ENCODE assay signal across 29 cellular contexts in the genomic region with DNA sequence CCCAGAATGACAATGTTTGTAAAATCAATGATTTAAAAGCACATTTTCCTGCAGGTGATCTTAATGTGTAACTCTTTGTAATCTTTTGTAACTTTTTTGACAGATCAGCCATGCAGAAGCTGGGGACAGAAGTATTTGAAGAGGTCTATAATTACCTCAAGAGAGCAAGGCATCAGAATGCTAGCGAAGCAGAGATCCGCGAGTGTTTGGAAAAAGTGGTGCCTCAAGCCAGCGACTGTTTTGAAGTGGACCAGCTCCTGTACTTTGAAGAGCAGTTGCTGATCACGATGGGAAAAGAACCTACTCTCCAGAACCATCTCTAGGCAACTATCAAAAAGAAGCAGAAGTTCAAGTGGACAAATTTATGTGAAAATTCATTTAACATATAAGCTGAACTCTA. TPM values are rescaled to one million over a fixed set of nuclear protein-coding genes. Genes with fewer than 3 reads are reported as not detected.
DNase-seq lines count a peak whose midpoint lies in the region; ATAC-seq, FAIRE-seq and TF ChIP-seq lines count a peak whose summit lies in the region.
"Had no signal": no experiment of that assay in that cellular context is flagged by ENCODE, and none has a peak within 500 bp of the region (broad histone marks: within the 10 kb centered on the region; RNA-seq: fewer than 3 reads in every experiment).

No MANE protein-coding gene starts in this region.

- H3K27me3 ChIP-seq in GM23248 (replicated peaks; ENCODE audit: insufficient read depth), result no peaks in the 10 kb centered on the region
- H3K27me3 ChIP-seq in right cardiac atrium (ENCODE audit: control insufficient read depth, insufficient read depth), result no peaks in the 10 kb centered on the region
- H3K27me3 ChIP-seq in spleen (replicated peaks in 1 of 7), result no peaks in the 10 kb centered on the region
- H3K27me3 ChIP-seq in pancreas, result no peaks in the 10 kb centered on the region
- H3K27me3 ChIP-seq: ascending aorta, uterus had no signal

- no peak for TF ChIP-seq CTCF in A549 (IDR thresholded peaks at IDR 0.05)
- TF ChIP-seq CTCF in spleen (IDR thresholded peaks at IDR 0.05 in 8 of 11, conservative IDR thresholded peaks at IDR 0.05 in 3 of 11), result no peak
- no peak for TF ChIP-seq CTCF in pancreas (IDR thresholded peaks at IDR 0.05)

- H3F3A ChIP-seq in GM23248 (ENCODE audit: insufficient read depth), result peaks cover 27% of the 10 kb centered on the region

- H3K9me3 ChIP-seq in A549 (no peaks in the 10 kb centered on the region), GM23248 (ENCODE audit: low read depth) (no peaks in the 10 kb centered on the region), right cardiac atrium (ENCODE audit: control insufficient read depth, low read length) (peaks cover 2% of the 10 kb centered on the region), spleen (no peaks in the 10 kb centered on the region), pancreas (no peaks in the 10 kb centered on the region)
- H3K9me3 ChIP-seq: ascending aorta, esophagus squamous epithelium, thoracic aorta, uterus had no signal

- in situ Hi-C loops in GM23248 (cut with MboI), result no loop called here

- TF ChIP-seq POLR2A in A549 (IDR thresholded peaks at IDR 0.05; ENCODE audit: low read length), result no peak
- no peak for TF ChIP-seq POLR2A in spleen (IDR thresholded peaks at IDR 0.05)

- no peak for DNase-seq in A549 (ENCODE audit: low read depth in 1 of 2, low spot score in 1 of 2)
- DNase-seq in GM23248, result no peak
- DNase-seq in right cardiac atrium, result peak in 1 of 3 donors; percentile 43
- DNase-seq in spleen, result no peak
- no peak for DNase-seq in Ammon's horn (ENCODE audit: low spot score)
- no peak for DNase-seq in pancreas
- DNase-seq in stimulated activated naive CD4-positive, alpha-beta T cell treated with Interleukin-2 at 50 U/mL for 16 hours (lab: John Stamatoyannopoulos, UW), result no peak
- DNase-seq: activated gamma-delta T cell treated with Interleukin-2 at 50 U/mL for 16 hours; activated naive CD8-positive, alpha-beta T cell treated with anti-CD3 and anti-CD28 coated beads, Interleukin-2, amount 10 ng/mL, durations not matched to agents 7 days and 5 days; activated T-cell treated with anti-CD3 and anti-CD28 coated beads, Interleukin-2, amount 50 U/mL, for 48 hours; caudate nucleus; COR-L47; DMS53; endodermal cell; esophagus squamous epithelium; NCI-H1436 treated with DMSO at 0.1 percent for 48 hours; NCI-H2081 treated with DMSO at 0.1 percent for 48 hours; NCI-H345; RPMI8226; stimulated activated CD8-positive, alpha-beta memory T cell treated with anti-CD3 and anti-CD28 coated beads, Interleukin-4, amount 100 ng/mL, for 48 hours; stimulated activated naive CD8-positive, alpha-beta T cell treated with anti-CD3 and anti-CD28 coated beads, Interleukin-15, amount 100 ng/mL, for 72 hours; uterus had no signal

- ATAC-seq in A549, result no peak
- peak; percentile 58 to 64 for ATAC-seq in right cardiac atrium
- no peak for ATAC-seq in pancreas
- ATAC-seq: stimulated activated naive CD8-positive, alpha-beta T cell treated with anti-CD3 and anti-CD28 coated beads, Interleukin-15, amount 100 ng/mL, for 72 hours had no signal

- H3K4me2 ChIP-seq in A549, result peak overlapping the region; percentile 62
- H3K4me2 ChIP-seq in GM23248 (ENCODE audit: unreplicated experiment), result peak overlapping the region; percentile 73
- H3K4me2 ChIP-seq: KMS-11 had no signal

- FAIRE-seq in A549 (lab: Jason Lieb, UNC), result no peak
- no peak for FAIRE-seq in pancreas (lab: Jason Lieb, UNC)
- FAIRE-seq: G401.6 had no signal

- H3K36me3 ChIP-seq in GM23248 (ENCODE audit: low read depth) (no peaks in the 10 kb centered on the region), spleen (no peaks in the 10 kb centered on the region), pancreas (no peaks in the 10 kb centered on the region)
- H3K36me3 ChIP-seq: ascending aorta, esophagus squamous epithelium, thoracic aorta, uterus had no signal

- POLR2A ChIA-PET in A549 (lab: Yijun Ruan, JAX), result interaction anchor here (1.0 to 2.4 kb wide), 3 partner anchors 12 to 32 kb away, joined by 3 to 10 read pairs (median 4); a partner anchor contains a TSS

- H3K4me1 ChIP-seq in A549 (peaks cover 50% of the 10 kb centered on the region), GM23248 (ENCODE audit: insufficient read depth) (peaks cover 31% of the 10 kb centered on the region), right cardiac atrium (ENCODE audit: control insufficient read depth, insufficient read depth, low read length) (peaks cover 2% of the 10 kb centered on the region), spleen (peaks cover 0 to 16% (median 5%) of the 10 kb centered on the region in 6 donors), pancreas (peaks cover 0 to 10% (median 0%) of the 10 kb centered on the region in 3 donors)
- H3K4me1 ChIP-seq: uterus had no signal

- H3K4me3 ChIP-seq in A549, result no peak overlapping the region
- peak overlapping the region; percentile 25; the same call in 1 of the 2 replicates for H3K4me3 ChIP-seq in GM23248
- no peak overlapping the region for H3K4me3 ChIP-seq in right cardiac atrium (ENCODE audit: low read length)
- H3K4me3 ChIP-seq in spleen, result no peak overlapping the region
- no peak overlapping the region for H3K4me3 ChIP-seq in pancreas
- H3K4me3 ChIP-seq: ascending aorta, esophagus squamous epithelium, thoracic aorta, uterus had no signal

- no peaks in the 10 kb centered on the region for H4K20me1 ChIP-seq in GM23248 (ENCODE audit: insufficient read depth)

- H3K9ac ChIP-seq in GM23248, result no peak overlapping the region
- H3K9ac ChIP-seq: KMS-11, parathyroid adenoma had no signal

- no peak for TF ChIP-seq RAD21 in A549 (conservative IDR thresholded peaks at IDR 0.05 in 1 of 2, IDR thresholded peaks at IDR 0.05 in 1 of 2)

- peaks cover 57% of the 10 kb centered on the region for H3K4me1 Mint-ChIP-seq in dendritic cell treated with granulocyte-macrophage colony-stimulating factor and Interleukin-4, amounts not matched to agents 40 ng/mL and 50 ng/mL, for 4 days (ENCODE audit: low read depth)
- H3K4me1 Mint-ChIP-seq: stimulated activated naive CD8-positive, alpha-beta T cell treated with anti-CD3 and anti-CD28 coated beads, Interleukin-15, amount 100 ng/mL, for 72 hours had no signal

- no peak overlapping the region for H3K4me3 Mint-ChIP-seq in dendritic cell treated with granulocyte-macrophage colony-stimulating factor and Interleukin-4, amounts not matched to agents 40 ng/mL and 50 ng/mL, for 4 days
- H3K4me3 Mint-ChIP-seq: activated naive CD8-positive, alpha-beta T cell treated with anti-CD3 and anti-CD28 coated beads, Interleukin-2, amount 10 ng/mL, durations not matched to agents 7 days and 5 days; endodermal cell; memory B cell; stimulated activated naive CD8-positive, alpha-beta T cell treated with anti-CD3 and anti-CD28 coated beads, Interleukin-15, amount 100 ng/mL, for 72 hours had no signal

- CTCF ChIA-PET in A549 (lab: Yijun Ruan, JAX), result no interaction called here

- TF ChIP-seq EP300 in A549 (IDR thresholded peaks at IDR 0.05), result no peak

- peaks cover 3% of the 10 kb centered on the region for H3K9me3 Mint-ChIP-seq in dendritic cell treated with granulocyte-macrophage colony-stimulating factor and Interleukin-4, amounts not matched to agents 40 ng/mL and 50 ng/mL, for 4 days

- H2AFZ ChIP-seq in GM23248, result 0 out of 2 replicates have a peak overlapping the region, but pooled peaks have one; percentile 35
- H2AFZ ChIP-seq: parathyroid adenoma had no signal

- H3K36me3 Mint-ChIP-seq in dendritic cell treated with granulocyte-macrophage colony-stimulating factor and Interleukin-4, amounts not matched to agents 40 ng/mL and 50 ng/mL, for 4 days (ENCODE audit: low read depth), result peaks cover 61% of the 10 kb centered on the region
- H3K36me3 Mint-ChIP-seq: activated naive CD8-positive, alpha-beta T cell treated with anti-CD3 and anti-CD28 coated beads, Interleukin-2, amount 10 ng/mL, durations not matched to agents 7 days and 5 days; memory B cell had no signal

- 89% methylated on average over 5 of the region's 5 CpGs for WGBS in A549 (ENCODE audit: missing lambda C conversion rate)
- WGBS in GM23248 (ENCODE audit: low coverage in 1 of 2, low lambda C conversion rate in 2 of 2, missing lambda C conversion rate in 2 of 2), 2 experiments, result 90 to 92% methylated on average over 5 of the region's 5 CpGs
- WGBS in right cardiac atrium, result 68% methylated on average over 5 of the region's 5 CpGs
- WGBS in spleen, 5 donors, result 81 to 92% (median 89%) methylated on average over 5 of the region's 5 CpGs
- 89 to 93% methylated on average over 5 of the region's 5 CpGs for WGBS in pancreas, 2 donors

- peak overlapping the region; percentile 63 for H3K27ac Mint-ChIP-seq in dendritic cell treated with granulocyte-macrophage colony-stimulating factor and Interleukin-4, amounts not matched to agents 40 ng/mL and 50 ng/mL, for 4 days
- H3K27ac Mint-ChIP-seq: activated naive CD8-positive, alpha-beta T cell treated with anti-CD3 and anti-CD28 coated beads, Interleukin-2, amount 10 ng/mL, durations not matched to agents 7 days and 5 days; endodermal cell; memory B cell had no signal

- H3K9me2 ChIP-seq in GM23248 (ENCODE audit: insufficient read depth), result no peaks in the 10 kb centered on the region

- intact Hi-C loops in dendritic cell treated with granulocyte-macrophage colony-stimulating factor and Interleukin-4, amounts not matched to agents 40 ng/mL and 50 ng/mL, for 4 days (cut with micrococcal nuclease), result no loop called here
- intact Hi-C loops in right cardiac atrium (cut with DNase I) (no loop called here), spleen (cut with DNase I; ENCODE audit: low total_unique reads) (no loop called here), pancreas (cut with DNase I) (no loop called here)

- H3K27ac ChIP-seq in A549 (peak overlapping the region; percentile 47 to 87), GM23248 (peak overlapping the region; percentile 76), right cardiac atrium (ENCODE audit: low read length) (no peak overlapping the region), spleen (no peak overlapping the region), pancreas (no peak overlapping the region)
- H3K27ac ChIP-seq: ascending aorta, esophagus squamous epithelium, KMS-11, parathyroid adenoma, thoracic aorta, uterus had no signal

- no peaks in the 10 kb centered on the region for H3K79me2 ChIP-seq in GM23248 (ENCODE audit: insufficient read depth)

- no peaks in the 10 kb centered on the region for H3K27me3 Mint-ChIP-seq in dendritic cell treated with granulocyte-macrophage colony-stimulating factor and Interleukin-4, amounts not matched to agents 40 ng/mL and 50 ng/mL, for 4 days
- H3K27me3 Mint-ChIP-seq: memory B cell; stimulated activated naive CD8-positive, alpha-beta T cell treated with anti-CD3 and anti-CD28 coated beads, Interleukin-15, amount 100 ng/mL, for 72 hours had no signal

RNA-seq across cellular contexts. Expression of a gene that starts 32.1 kb away (rescaled TPM):
- polyA plus RNA-seq in A549 (2011; rRNA removed), result 5.6 and 8.2 TPM in 2 replicates
- polyA plus RNA-seq in A549 (2012; cell fraction: cytosol; rRNA removed), result 3.6 and 4.8 TPM in 2 replicates
- polyA plus RNA-seq in A549 (2012; cell fraction: nucleus; rRNA removed), result 4.3 TPM in 2 replicates
- 9.2 to 11.2 TPM (median 10.7 TPM) in 3 replicates for polyA plus RNA-seq in A549 (2017; fragmentation: RNase III; extraction: RNeasy Plus Mini Kit Qiagen cat#74134 plus additional on column Dnase treatment)
- polyA minus RNA-seq in A549 (2011; rRNA and poly(A)+ RNA removed), result 3.6 and 4.2 TPM in 2 replicates
- 10.5 and 14.4 TPM in 2 replicates for total RNA-seq in GM23248 (2014; rRNA removed; shearing (Covaris generic))
- polyA plus RNA-seq in GM23248 (2016; fragmentation: Nextera tagmentation; extraction: Ambion mirVana), result 11.7 TPM in 2 replicates
- 10 to 100 TPM; 22.5 to 35.4 (median 26.2) TPM for total RNA-seq in right cardiac atrium
- 23.6 TPM for polyA plus RNA-seq in right cardiac atrium
- 10 to 100 TPM; 16.9 to 64.5 (median 38.1) TPM for total RNA-seq in spleen
- polyA plus RNA-seq in spleen, result 10 to 100 TPM; 13.2 to 20.2 (median 15.3) TPM
- total RNA-seq in pancreas, result 10 to 100 TPM in 2 of 6 donors, 1 to 10 TPM in 4; 4.1 to 12.9 (median 7.7) TPM
- 10 to 100 TPM in 1 of 2 donors, 1 to 10 TPM in 1; 9.8 to 14.1 TPM for polyA plus RNA-seq in pancreas

Comparison
In these comparisons a context has a peak if more than half of its experiments do, and no peak if none do; other contexts are left out.
1. ATAC-seq: peak in right cardiac atrium (2 of 2); none in A549 (0 of 2) and pancreas (0 of 4).
2. H3K27ac ChIP-seq: peak in A549 (2 of 2) and GM23248 (single experiment); none in right cardiac atrium (single experiment), spleen (0 of 8) and pancreas (0 of 4).